In genomic region chr19:55340784-55341147, GRCh38 we compare ENCODE assay signal across 8 cellular contexts. TPM values are rescaled to one million over a fixed set of nuclear protein-coding genes. Genes with fewer than 3 reads are reported as not detected.
DNase-seq lines count a peak whose midpoint lies in the region; ATAC-seq, FAIRE-seq and TF ChIP-seq lines count a peak whose summit lies in the region.

No MANE protein-coding gene starts in this region.

- peaks cover 57% of the 10 kb centered on the region for H3K36me3 Mint-ChIP-seq in dendritic cell treated with granulocyte-macrophage colony-stimulating factor and Interleukin-4, amounts not matched to agents 40 ng/mL and 50 ng/mL, for 4 days (ENCODE audit: low read depth)
- peaks cover 16% of the 10 kb centered on the region for H3K36me3 Mint-ChIP-seq in nephron (ENCODE audit: low read depth)

- peak overlapping the region; percentile 91 for H3K27ac Mint-ChIP-seq in dendritic cell treated with granulocyte-macrophage colony-stimulating factor and Interleukin-4, amounts not matched to agents 40 ng/mL and 50 ng/mL, for 4 days
- H3K27ac Mint-ChIP-seq in nephron, result peak overlapping the region in 2 of 3 experiments; percentile 81 to 98

- H3K4me1 Mint-ChIP-seq in dendritic cell treated with granulocyte-macrophage colony-stimulating factor and Interleukin-4, amounts not matched to agents 40 ng/mL and 50 ng/mL, for 4 days (ENCODE audit: low read depth), result peaks cover 39% of the 10 kb centered on the region
- peaks cover 24% of the 10 kb centered on the region for H3K4me1 Mint-ChIP-seq in nephron

- peaks cover 3% of the 10 kb centered on the region for H3K27me3 Mint-ChIP-seq in dendritic cell treated with granulocyte-macrophage colony-stimulating factor and Interleukin-4, amounts not matched to agents 40 ng/mL and 50 ng/mL, for 4 days
- H3K27me3 Mint-ChIP-seq in nephron (ENCODE audit: low read depth), result peaks cover 4% of the 10 kb centered on the region

- no peak for TF ChIP-seq CTCF in nephron (IDR thresholded peaks at IDR 0.05; ENCODE audit: unreplicated experiment in 3 of 3)

- intact Hi-C loops in dendritic cell treated with granulocyte-macrophage colony-stimulating factor and Interleukin-4, amounts not matched to agents 40 ng/mL and 50 ng/mL, for 4 days (cut with micrococcal nuclease), result no loop called here

- no peaks in the 10 kb centered on the region for H3K9me3 Mint-ChIP-seq in dendritic cell treated with granulocyte-macrophage colony-stimulating factor and Interleukin-4, amounts not matched to agents 40 ng/mL and 50 ng/mL, for 4 days
- no peaks in the 10 kb centered on the region for H3K9me3 Mint-ChIP-seq in nephron

- DNase-seq in NCI-H82 (lab: John Stamatoyannopoulos, UW) (peak; percentile 74), NCI-H82 treated with DMSO at 0.1 percent for 48 hours (lab: John Stamatoyannopoulos, UW; ENCODE audit: unreplicated experiment) (no peak), NCI-H69 (lab: John Stamatoyannopoulos, UW) (peak; percentile 90), GM12892 (ENCODE audit: insufficient read length) (no peak)

- no peak for FAIRE-seq in GM12892 (lab: Jason Lieb, UNC)

- no peak for TF ChIP-seq POLR2A in GM12892 (IDR thresholded peaks at IDR 0.05; ENCODE audit: low read depth, low read length)

- H3K4me3 Mint-ChIP-seq in dendritic cell treated with granulocyte-macrophage colony-stimulating factor and Interleukin-4, amounts not matched to agents 40 ng/mL and 50 ng/mL, for 4 days, result peak overlapping the region; percentile 90
- peak overlapping the region; percentile 90 to 98 (median 94) for H3K4me3 Mint-ChIP-seq in nephron

- ATAC-seq in HG03159 (IDR thresholded peaks at IDR 0.05; ENCODE audit: unreplicated experiment), result no peak
- no peak for ATAC-seq in HG03432 (IDR thresholded peaks at IDR 0.05; ENCODE audit: unreplicated experiment)

RNA-seq across cellular contexts. Expression of gene KMT5C, which starts 1.1 kb away (rescaled TPM):
- 7.3 TPM for polyA plus RNA-seq in GM12892 (2012; ENCODE audit: missing spikeins)

RNA-seq across cellular contexts. Expression of gene COX6B2, which starts 13.8 kb away (rescaled TPM):
- polyA plus RNA-seq in GM12892 (2012; ENCODE audit: missing spikeins), result 0.85 TPM

RNA-seq across cellular contexts. Expression of gene TMEM150B, which starts 15.6 kb away (rescaled TPM):
- polyA plus RNA-seq in GM12892 (2012; ENCODE audit: missing spikeins), result not detected

RNA-seq across cellular contexts. Expression of gene GARIN5B, which starts 22.3 kb away (rescaled TPM):
- not detected for polyA plus RNA-seq in GM12892 (2012; ENCODE audit: missing spikeins)

RNA-seq across cellular contexts. Expression of gene IL11, which starts 29.5 kb away (rescaled TPM):
- 0.17 TPM for polyA plus RNA-seq in GM12892 (2012; ENCODE audit: missing spikeins)

Comparison
In these comparisons a context has a peak if more than half of its experiments do, and no peak if none do; other contexts are left out.
1. DNase-seq: peak in NCI-H82 (single experiment) and NCI-H69 (single experiment); none in NCI-H82 treated with DMSO at 0.1 percent for 48 hours (single experiment) and GM12892 (single experiment).